Comparison of ENCODE assay signal across 11 cellular contexts in the genomic region with DNA sequence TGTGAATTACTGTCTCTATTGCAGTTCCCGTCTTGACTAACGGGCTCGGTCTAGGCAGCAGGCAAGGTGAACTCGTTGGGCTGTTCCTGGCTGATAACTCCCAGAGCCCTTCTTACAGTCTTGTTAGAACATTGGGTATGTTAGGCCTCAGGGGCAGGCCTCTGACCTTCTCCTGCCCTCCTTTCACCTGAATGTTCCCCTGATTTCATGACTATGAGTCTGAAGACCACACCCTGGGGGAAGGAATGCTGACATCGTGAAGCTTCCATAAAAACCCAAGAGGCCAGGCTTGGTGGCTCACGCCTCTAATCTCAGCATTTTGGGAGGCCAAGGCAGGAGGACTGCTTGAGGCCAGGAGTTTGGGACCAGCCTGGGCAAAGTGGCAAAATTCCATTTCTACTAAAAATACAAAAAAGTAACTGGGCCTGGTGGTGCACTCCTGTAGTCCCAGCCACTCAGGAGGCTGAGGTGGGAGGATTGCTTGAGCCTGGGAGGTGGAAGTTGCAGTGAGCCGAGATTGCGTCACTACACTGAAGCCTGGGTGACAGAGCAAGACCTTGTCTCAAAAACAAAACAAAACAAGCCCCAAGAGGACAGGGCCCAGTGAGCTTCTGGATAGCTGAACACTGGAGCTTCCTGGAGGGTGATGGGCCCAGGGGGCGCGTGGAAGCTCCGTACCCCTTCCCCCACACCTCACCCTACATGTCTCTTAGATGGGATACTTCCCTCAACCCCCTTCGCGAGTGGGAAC. TPM values are rescaled to one million over a fixed set of nuclear protein-coding genes. Genes with fewer than 3 reads are reported as not detected.
DNase-seq lines count a peak whose midpoint lies in the region; ATAC-seq and TF ChIP-seq lines count a peak whose summit lies in the region.
"Had no signal": no experiment of that assay in that cellular context is flagged by ENCODE, and none has a peak within 500 bp of the region (broad histone marks: within the 10 kb centered on the region; RNA-seq: fewer than 3 reads in every experiment).

No MANE protein-coding gene starts in this region.

- TF ChIP-seq RAD21 in HCT116 (IDR thresholded peaks at IDR 0.05; ENCODE audit: low read depth) = no peak

- no peaks in the 10 kb centered on the region for H3K79me2 ChIP-seq in HCT116 (ENCODE audit: insufficient read depth, low read length)

- peak overlapping the region; percentile 70 for H2AFZ ChIP-seq in HCT116 (ENCODE audit: low read depth, low read length, poor library complexity, severe bottlenecking)

- POLR2A ChIA-PET in HCT116 (lab: Charles Lee) (no interaction called here), T-cell (lab: Charles Lee) (interaction anchor here in 1 of 2 donors (0.6 kb wide), 1 partner anchor 44 kb away, joined by 5 read pairs; no protein-coding TSS in a partner anchor)

- CTCF ChIA-PET in HCT116 (lab: Charles Lee) (interaction anchor here (0.9 kb wide), 1 partner anchor 31 kb away, joined by 3 read pairs; no protein-coding TSS in a partner anchor), T-cell (lab: Charles Lee) (interaction anchor here in 1 of 2 donors (0.9 kb wide), 1 partner anchor 150 kb away, joined by 3 read pairs; no protein-coding TSS in a partner anchor)

- intact Hi-C loops in HCT116 (cut with micrococcal nuclease) (no loop called here), left cardiac atrium (cut with DNase I) (no loop called here)

- TF ChIP-seq POLR2A in HCT116 (IDR thresholded peaks at IDR 0.05; ENCODE audit: borderline replicate concordance, extremely low read depth, insufficient read depth, insufficient read length) = no peak

- H3K27ac Mint-ChIP-seq in T-cell = peak overlapping the region; percentile 20 to 78
- H3K27ac Mint-ChIP-seq: T-helper 2 cell treated with Interferon-gamma antibody and Interleukin-4, amounts not matched to agents 5 μg/mL and 100 μg/mL, for 36 hours had no signal

- H3K36me3 ChIP-seq in HCT116 (ENCODE audit: control insufficient read depth in 1 of 2, insufficient read depth in 2 of 2, low read length in 2 of 2) = no peaks in the 10 kb centered on the region
- H3K36me3 ChIP-seq in skeletal muscle tissue (ENCODE audit: control insufficient read depth in 3 of 3, insufficient read depth in 3 of 3, low read length in 3 of 3) = no peaks in the 10 kb centered on the region

- H3K9me3 Mint-ChIP-seq in T-cell = no peaks in the 10 kb centered on the region
- H3K9me3 Mint-ChIP-seq: T-helper 2 cell treated with Interferon-gamma antibody and Interleukin-4, amounts not matched to agents 5 μg/mL and 100 μg/mL, for 36 hours had no signal

- H3K4me3 Mint-ChIP-seq in T-cell = no peak overlapping the region
- H3K4me3 Mint-ChIP-seq: T-helper 2 cell treated with Interferon-gamma antibody and Interleukin-4, amounts not matched to agents 5 μg/mL and 100 μg/mL, for 36 hours had no signal

- ATAC-seq in HCT116 = peak; percentile 27; the same call in 1 of the 2 replicates
- no peak for ATAC-seq in T-cell (replicated peaks in 1 of 4)
- peak in 1 of 2 donors; percentile 15 for ATAC-seq in left cardiac atrium
- no peak for ATAC-seq in HG03280 (IDR thresholded peaks at IDR 0.05; ENCODE audit: unreplicated experiment)

- H3K36me3 Mint-ChIP-seq in T-cell = no peaks in the 10 kb centered on the region

- in situ Hi-C loops in KBM-7 (cut with MboI; ENCODE audit: low pct_unique_long_range_greater_than_20kb, low sequenced_read_pairs) = no loop called here

- no peak overlapping the region for H3K9ac ChIP-seq in HCT116 (ENCODE audit: low read length)
- H3K9ac ChIP-seq in skeletal muscle tissue (ENCODE audit: low read depth in 1 of 3, low read length in 3 of 3) = no peak overlapping the region

- H3K9me3 ChIP-seq in HCT116 (ENCODE audit: control insufficient read depth in 1 of 2, insufficient read depth in 1 of 2, low read depth in 1 of 2, low read length in 2 of 2) (no peaks in the 10 kb centered on the region), skeletal muscle tissue (ENCODE audit: control insufficient read depth in 3 of 3, low read length in 3 of 3) (no peaks in the 10 kb centered on the region)

- RAD21 ChIA-PET in HCT116 (lab: Charles Lee; ENCODE audit: low non-redundant PET in 1 of 2, low total read pairs in 2 of 2, uncharacterized antibody in 2 of 2, unreplicated experiment in 2 of 2) = no interaction called here

- H3K4me3 ChIP-seq in HCT116 (replicated peaks in 1 of 2; ENCODE audit: low read depth in 1 of 2, low read length in 2 of 2) (no peak overlapping the region), skeletal muscle tissue (ENCODE audit: low read length in 3 of 3) (no peak overlapping the region)

- no peaks in the 10 kb centered on the region for H4K20me1 ChIP-seq in HCT116 (ENCODE audit: insufficient read depth)

- no TSS peak for BruUV-seq in HCT116 (replicated peaks; lab: Mats Ljungman, UMichigan)

- no peaks in the 10 kb centered on the region for H3K27me3 Mint-ChIP-seq in T-cell

- peaks cover 28 to 31% (median 31%) of the 10 kb centered on the region in 3 donors for H3K4me1 Mint-ChIP-seq in T-cell

- H3K27ac ChIP-seq in HCT116 (ENCODE audit: low read depth, low read length) (no peak overlapping the region), skeletal muscle tissue (ENCODE audit: low read depth, low read length) (peak overlapping the region; percentile 57)

- H3K27me3 ChIP-seq in HCT116 (ENCODE audit: insufficient read depth, low read length) = no peaks in the 10 kb centered on the region
- H3K27me3 ChIP-seq in skeletal muscle tissue (ENCODE audit: control insufficient read depth in 3 of 3, insufficient read depth in 3 of 3, low read length in 3 of 3) = no peaks in the 10 kb centered on the region

- H3K4me1 ChIP-seq in HCT116 (ENCODE audit: control insufficient read depth in 1 of 2, insufficient read depth in 2 of 2, low read length in 2 of 2) (peaks cover 8 to 16% of the 10 kb centered on the region in 2 experiments; a peak in 3 of 4 replicates), skeletal muscle tissue (ENCODE audit: control insufficient read depth in 3 of 3, insufficient read depth in 3 of 3, low read length in 3 of 3) (peaks cover 0 to 2% (median 0%) of the 10 kb centered on the region in 3 donors)

- no peak for TF ChIP-seq CTCF in HCT116 (IDR thresholded peaks at IDR 0.05 in 2 of 3, conservative IDR thresholded peaks at IDR 0.05 in 1 of 3; ENCODE audit: borderline replicate concordance in 1 of 3, insufficient read depth in 1 of 3, low read depth in 2 of 3, low read length in 2 of 3)

- DNase-seq in HCT116 (ENCODE audit: low read depth, low spot score) (no peak), T-cell (no peak), left cardiac atrium (peak; percentile 46), hippocampal formation (lab: John Stamatoyannopoulos, UW) (no peak), KBM-7 (no peak), NCI-H345 treated with DMSO at 0.1 percent for 48 hours (lab: John Stamatoyannopoulos, UW; ENCODE audit: unreplicated experiment) (no peak)
- DNase-seq: NCI-H1436 treated with DMSO at 0.1 percent for 48 hours had no signal

- no peaks in the 10 kb centered on the region for H3K9me2 ChIP-seq in HCT116 (ENCODE audit: insufficient read depth)

- peak overlapping the region; percentile 34; the same call in 1 of the 2 replicates for H3K4me2 ChIP-seq in HCT116 (ENCODE audit: low read length)

TF ChIP-seq in HCT116, 20 proteins besides CTCF, POLR2A, EP300 and RAD21:
- TF ChIP-seq EZH2phosphoT487 (IDR thresholded peaks at IDR 0.05; ENCODE audit: borderline replicate concordance) = no peak
- no peak for TF ChIP-seq ZNF274 (IDR thresholded peaks at IDR 0.05; ENCODE audit: low read depth, low read length)
- no peak for TF ChIP-seq MAX (IDR thresholded peaks at IDR 0.05)
- no peak for TF ChIP-seq SRF (IDR thresholded peaks at IDR 0.05; ENCODE audit: low read depth)
- no peak for TF ChIP-seq POLR2AphosphoS5 (IDR thresholded peaks at IDR 0.05; ENCODE audit: low read depth, low read length)
- TF ChIP-seq EZH2 (IDR thresholded peaks at IDR 0.05) = no peak
- peak; percentile 32; the same call in 1 of the 2 replicates for TF ChIP-seq ZFX (IDR thresholded peaks at IDR 0.05)
- TF ChIP-seq FOSL1 (IDR thresholded peaks at IDR 0.05; ENCODE audit: low read depth) = 0 out of 2 replicates have a peak, but pooled peaks have one; percentile 0
- TF ChIP-seq SIN3A (IDR thresholded peaks at IDR 0.05; ENCODE audit: low read depth) = no peak
- TF ChIP-seq JUND (IDR thresholded peaks at IDR 0.05) = no peak

RNA-seq across cellular contexts. Expression of gene FBXO47, which starts 47.8 kb away (rescaled TPM):
- not detected for total RNA-seq in HCT116 (2021; ENCODE audit: unreplicated experiment)
- polyA plus RNA-seq in HCT116 (2012) = not detected in 2 replicates
- not detected for total RNA-seq in T-cell
- total RNA-seq in left cardiac atrium = not detected
- total RNA-seq in skeletal muscle tissue = not detected
- total RNA-seq: renal cortical epithelial cell had no signal
